16 cellular contexts compared by ENCODE assay signal in genomic region chr11:57315491-57315890, GRCh38. TPM values are rescaled to one million over a fixed set of nuclear protein-coding genes. Genes with fewer than 3 reads are reported as not detected.
DNase-seq lines count a peak whose midpoint lies in the region; ATAC-seq and TF ChIP-seq lines count a peak whose summit lies in the region.
"Had no signal": no experiment of that assay in that cellular context is flagged by ENCODE, and none has a peak within 500 bp of the region (broad histone marks: within the 10 kb centered on the region; RNA-seq: fewer than 3 reads in every experiment).

No MANE protein-coding gene starts in this region.

- H3K9me3 ChIP-seq in esophagus muscularis mucosa (no peaks in the 10 kb centered on the region), psoas muscle (no peaks in the 10 kb centered on the region)
- H3K9me3 ChIP-seq: ascending aorta had no signal

- TF ChIP-seq CTCF in esophagus muscularis mucosa (IDR thresholded peaks at IDR 0.05) (no peak), psoas muscle (IDR thresholded peaks at IDR 0.05) (no peak)

- DNase-seq in HK-2 (ENCODE audit: unreplicated experiment): peak; percentile 28
- DNase-seq in esophagus muscularis mucosa (ENCODE audit: extremely low spot score): no peak
- DNase-seq in psoas muscle: peak in 1 of 2 donors; percentile 53
- DNase-seq in activated effector memory CD4-positive, alpha-beta T cell treated with anti-CD3 and anti-CD28 coated beads, Interleukin-2, amount 50 U/mL, for 16 hours: no peak
- DNase-seq: activated CD4-positive, alpha-beta T cell treated with anti-CD3 and anti-CD28 coated beads, Interleukin-2, amount 50 U/mL, for 4 hours; DMS 273 treated with DMSO at 0.1 percent for 48 hours; foreskin keratinocyte; stimulated activated CD4-positive, alpha-beta T cell treated with anti-CD3 and anti-CD28 coated beads, Interleukin-1b, Interleukin-23, amount 100 ng/mL, for 48 hours; substantia nigra had no signal

- no peak for TF ChIP-seq POLR2A in esophagus muscularis mucosa (IDR thresholded peaks at IDR 0.05; ENCODE audit: low read depth)

- ATAC-seq in psoas muscle (no peak), GM21717 (IDR thresholded peaks at IDR 0.05; ENCODE audit: unreplicated experiment) (no peak), GM18498 (IDR thresholded peaks at IDR 0.05; ENCODE audit: unreplicated experiment) (no peak), HG03460 (IDR thresholded peaks at IDR 0.05; ENCODE audit: unreplicated experiment) (no peak)
- ATAC-seq: foreskin keratinocyte, HCT116 had no signal

- WGBS in esophagus muscularis mucosa: 31% methylated on average over 8 of the region's 8 CpGs
- WGBS in psoas muscle, 3 donors: 29 to 45% (median 30%) methylated on average over 8 of the region's 8 CpGs

- H3K27me3 ChIP-seq in esophagus muscularis mucosa (no peaks in the 10 kb centered on the region), psoas muscle (ENCODE audit: insufficient read depth in 3 of 3, low read length in 2 of 3) (no peaks in the 10 kb centered on the region)
- H3K27me3 ChIP-seq: ascending aorta, foreskin keratinocyte had no signal

- H3K27ac ChIP-seq in esophagus muscularis mucosa (replicated peaks in 1 of 4) (peak overlapping the region; percentile 50 to 60 (median 52)), psoas muscle (peak overlapping the region; percentile 0)
- H3K27ac ChIP-seq: foreskin keratinocyte, HL-60 had no signal

- intact Hi-C loops in esophagus muscularis mucosa (cut with DNase I) (no loop called here), psoas muscle (cut with DNase I) (no loop called here)

- H3K4me3 ChIP-seq in esophagus muscularis mucosa (no peak overlapping the region), psoas muscle (no peak overlapping the region)
- H3K4me3 ChIP-seq: ascending aorta had no signal

- peaks cover 56 to 88% (median 78%) of the 10 kb centered on the region in 4 donors for H3K36me3 ChIP-seq in esophagus muscularis mucosa
- peaks cover 0 to 68% of the 10 kb centered on the region in 2 donors for H3K36me3 ChIP-seq in psoas muscle (ENCODE audit: insufficient read depth in 1 of 2, low read depth in 1 of 2)

- peaks cover 67 to 97% (median 95%) of the 10 kb centered on the region in 4 donors for H3K4me1 ChIP-seq in esophagus muscularis mucosa
- peaks cover 51% of the 10 kb centered on the region for H3K4me1 ChIP-seq in psoas muscle

- no peak for TF ChIP-seq EP300 in esophagus muscularis mucosa (IDR thresholded peaks at IDR 0.05)

TF ChIP-seq in PFSK-1, 5 proteins besides CTCF, POLR2A, EP300 and RAD21:
- no peak for TF ChIP-seq TAF1 (IDR thresholded peaks at IDR 0.05; ENCODE audit: borderline replicate concordance, insufficient read depth, low read length)
- peak; percentile 90; the same call in 1 of the 2 replicates for TF ChIP-seq SIN3A (IDR thresholded peaks at IDR 0.05; ENCODE audit: borderline replicate concordance, insufficient read depth, low read length)
TF ChIP-seq in PFSK-1: peak in this region for 1.

RNA-seq across cellular contexts. Expression of gene TNKS1BP1, which starts 9.3 kb away (rescaled TPM):
- 127 TPM for polyA plus RNA-seq in PFSK-1 (2012; ENCODE audit: insufficient read length, low read depth)
- total RNA-seq in esophagus muscularis mucosa: 100 to 1,000 TPM in 3 of 4 donors, 10 to 100 TPM in 1; 93.9 to 215 (median 124) TPM
- 100 to 1,000 TPM in 2 of 4 donors, 10 to 100 TPM in 2; 63.9 to 288 (median 129) TPM for total RNA-seq in psoas muscle
- 100 to 1,000 TPM in 1 of 3 donors, 10 to 100 TPM in 2; 76.9 to 121 (median 79.9) TPM for polyA plus RNA-seq in psoas muscle

RNA-seq across cellular contexts. Expression of gene SSRP1, which starts 20.2 kb away (rescaled TPM):
- polyA plus RNA-seq in PFSK-1 (2012; ENCODE audit: insufficient read length, low read depth): 268 TPM
- total RNA-seq in esophagus muscularis mucosa (100 to 1,000 TPM in 1 of 4 donors, 10 to 100 TPM in 3; 74.6 to 101 (median 88.1) TPM), psoas muscle (10 to 100 TPM; 69.0 to 94.0 (median 82.4) TPM)
- polyA plus RNA-seq in psoas muscle: 100 to 1,000 TPM; 101 to 138 (median 125) TPM

RNA-seq across cellular contexts. Expression of gene P2RX3, which starts 22.7 kb away (rescaled TPM):
- polyA plus RNA-seq in PFSK-1 (2012; ENCODE audit: insufficient read length, low read depth): not detected
- total RNA-seq in esophagus muscularis mucosa (not detected), psoas muscle (under 1 TPM; 0.40 to 0.90 (median 0.43) TPM)
- polyA plus RNA-seq in psoas muscle: under 1 TPM; 0.21 to 0.60 (median 0.30) TPM
- total RNA-seq: ascending aorta, foreskin keratinocyte had no signal
- polyA plus RNA-seq: foreskin keratinocyte had no signal
